20 cellular contexts compared by ENCODE assay signal in genomic region chr2:173272895-173273294, GRCh38.
"Had no signal": no experiment of that assay in that cellular context is flagged by ENCODE, and none has a peak within 500 bp of the region (broad histone marks: within the 10 kb centered on the region; RNA-seq: fewer than 3 reads in every experiment).

No MANE protein-coding gene starts in this region.

- H3K27me3 ChIP-seq: ascending aorta, breast epithelium, pancreas, upper lobe of right lung had no signal

- ATAC-seq: activated T-cell treated with anti-CD3 and anti-CD28 coated beads, Interleukin-2, amount 50 U/mL, for 4 hours; pancreas; sciatic nerve; stimulated activated effector memory CD8-positive, alpha-beta T cell treated with anti-CD3 and anti-CD28 coated beads, Interleukin-12 subunit alpha, Interleukin-12 subunit beta, amount 100 ng/mL, for 72 hours; upper lobe of right lung had no signal

- H3K36me3 ChIP-seq: breast epithelium, pancreas, upper lobe of right lung had no signal

- DNase-seq: activated CD4-positive, alpha-beta T cell treated with anti-CD3 and anti-CD28 coated beads, Interleukin-2, amount 50 U/mL, for 1 hour; activated CD4-positive, CD25-positive, alpha-beta regulatory T cell treated with anti-CD3 and anti-CD28 coated beads, Interleukin-2, amount 50 U/mL, for 72 hours; activated CD8-positive, alpha-beta memory T cell treated with anti-CD3 and anti-CD28 coated beads, Interleukin-2, amount 50 U/mL, for 4 hours; activated effector memory CD4-positive, alpha-beta T cell treated with Interleukin-2 at 50 U/mL for 16 hours; activated naive CD4-positive, alpha-beta T cell treated with anti-CD3 and anti-CD28 coated beads, Interleukin-2, amount 50 U/mL, for 16 hours; activated T-cell treated with anti-CD3 and anti-CD28 coated beads, Interleukin-2, amount 50 U/mL, for 4 hours; erythroblast; foreskin melanocyte; hypothalamus; nephron progenitor cell; pancreas; stimulated activated CD4-positive, alpha-beta T cell treated with anti-CD3 and anti-CD28 coated beads, Interleukin-4, amount 100 ng/mL, for 24 hours; upper lobe of right lung had no signal

- H3K36me3 Mint-ChIP-seq: stimulated activated effector memory CD8-positive, alpha-beta T cell treated with anti-CD3 and anti-CD28 coated beads, Interleukin-12 subunit alpha, Interleukin-12 subunit beta, amount 100 ng/mL, for 72 hours had no signal

- H3K4me3 Mint-ChIP-seq: activated T-cell treated with anti-CD3 and anti-CD28 coated beads, Interleukin-2, amount 50 U/mL, for 4 hours; nephron progenitor cell; stimulated activated effector memory CD8-positive, alpha-beta T cell treated with anti-CD3 and anti-CD28 coated beads, Interleukin-12 subunit alpha, Interleukin-12 subunit beta, amount 100 ng/mL, for 72 hours; T-helper 1 cell treated with Interleukin-12 subunit alpha and Interleukin-12 subunit beta and Interleukin-4 antibody, amounts not matched to agents 30 μg/mL and 1 μg/mL, for 36 hours had no signal

- H3K9me3 Mint-ChIP-seq: activated T-cell treated with anti-CD3 and anti-CD28 coated beads, Interleukin-2, amount 50 U/mL, for 4 hours; stimulated activated effector memory CD8-positive, alpha-beta T cell treated with anti-CD3 and anti-CD28 coated beads, Interleukin-12 subunit alpha, Interleukin-12 subunit beta, amount 100 ng/mL, for 72 hours had no signal

- H3K9me3 ChIP-seq: ascending aorta, breast epithelium, pancreas, upper lobe of right lung had no signal

- H3K27ac Mint-ChIP-seq: nephron progenitor cell; stimulated activated effector memory CD8-positive, alpha-beta T cell treated with anti-CD3 and anti-CD28 coated beads, Interleukin-12 subunit alpha, Interleukin-12 subunit beta, amount 100 ng/mL, for 72 hours; T-helper 1 cell treated with Interleukin-12 subunit alpha and Interleukin-12 subunit beta and Interleukin-4 antibody, amounts not matched to agents 30 μg/mL and 1 μg/mL, for 36 hours had no signal

- H3K4me1 ChIP-seq: ascending aorta, breast epithelium, pancreas, upper lobe of right lung had no signal

- H3K4me3 ChIP-seq: ascending aorta, breast epithelium, coronary artery, pancreas, smooth muscle cell, upper lobe of right lung had no signal

- H3K4me2 ChIP-seq: smooth muscle cell had no signal

- H3K27ac ChIP-seq: ascending aorta, breast epithelium, coronary artery, pancreas, upper lobe of right lung had no signal
